In the genomic region with DNA sequence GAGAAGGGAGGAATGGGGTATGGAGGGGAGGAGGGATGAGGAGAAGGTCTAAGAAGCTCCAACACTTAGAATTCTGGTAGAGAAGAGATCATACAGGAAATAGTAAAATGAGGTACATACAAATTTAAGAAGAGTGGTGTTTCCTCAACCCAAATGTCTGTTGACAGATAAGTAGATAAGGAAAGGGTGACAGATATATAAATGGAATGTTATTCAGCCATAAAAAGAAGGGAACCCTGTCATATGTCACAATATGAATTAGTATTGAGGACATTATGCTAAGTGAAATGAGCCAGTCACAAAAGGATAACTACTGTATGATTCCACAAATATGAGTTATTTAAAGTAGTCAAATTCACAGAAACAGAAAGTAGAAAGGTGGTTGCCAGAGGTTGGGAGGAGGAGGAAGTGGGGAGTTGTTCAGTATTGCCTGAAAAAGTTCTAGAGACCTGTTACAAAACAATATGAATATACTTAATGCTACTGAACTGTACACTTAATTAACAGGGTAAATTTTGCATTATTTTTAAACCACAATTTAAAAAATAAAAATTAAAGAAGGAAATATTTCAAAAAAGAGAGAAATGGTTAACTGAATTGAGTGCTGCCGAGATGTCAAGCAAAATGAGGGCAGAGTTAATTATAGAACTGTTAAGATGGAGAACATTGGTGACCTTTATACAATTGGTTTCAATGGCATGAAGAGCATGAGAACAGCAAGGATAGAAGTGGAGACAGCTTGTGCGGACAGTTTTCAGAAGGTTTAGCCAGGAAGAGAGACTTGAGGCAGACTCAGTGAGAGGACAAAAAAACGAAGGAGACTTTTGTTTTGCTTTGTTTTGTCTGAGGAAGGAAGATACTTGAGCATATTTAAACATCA, we compare ENCODE assay signal across 2 cellular contexts.
TF ChIP-seq lines count a peak whose summit lies in the region.

No MANE protein-coding gene starts in this region.

TF ChIP-seq in IMR-90, 13 proteins besides CTCF, POLR2A, EP300 and RAD21:
- TF ChIP-seq MAZ (IDR thresholded peaks at IDR 0.05; ENCODE audit: borderline replicate concordance, low read depth, low read length), result no peak
- no peak for TF ChIP-seq USF2 (IDR thresholded peaks at IDR 0.05; ENCODE audit: low read depth, low read length)
- no peak for TF ChIP-seq RCOR1 (IDR thresholded peaks at IDR 0.05; ENCODE audit: insufficient replicate concordance, low read length)
- no peak for TF ChIP-seq FOS (IDR thresholded peaks at IDR 0.05; ENCODE audit: low read depth, low read length)
- no peak for TF ChIP-seq BHLHE40 (IDR thresholded peaks at IDR 0.05; ENCODE audit: low read depth, low read length)
- no peak for TF ChIP-seq CEBPB (IDR thresholded peaks at IDR 0.05; ENCODE audit: low read depth, low read length)
- TF ChIP-seq, protein P1, sequence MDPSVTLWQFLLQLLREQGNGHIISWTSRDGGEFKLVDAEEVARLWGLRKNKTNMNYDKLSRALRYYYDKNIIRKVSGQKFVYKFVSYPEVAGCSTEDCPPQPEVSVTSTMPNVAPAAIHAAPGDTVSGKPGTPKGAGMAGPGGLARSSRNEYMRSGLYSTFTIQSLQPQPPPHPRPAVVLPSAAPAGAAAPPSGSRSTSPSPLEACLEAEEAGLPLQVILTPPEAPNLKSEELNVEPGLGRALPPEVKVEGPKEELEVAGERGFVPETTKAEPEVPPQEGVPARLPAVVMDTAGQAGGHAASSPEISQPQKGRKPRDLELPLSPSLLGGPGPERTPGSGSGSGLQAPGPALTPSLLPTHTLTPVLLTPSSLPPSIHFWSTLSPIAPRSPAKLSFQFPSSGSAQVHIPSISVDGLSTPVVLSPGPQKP (IDR thresholded peaks at IDR 0.05; ENCODE audit: borderline replicate concordance, low read depth, low read length), result no peak
- no peak for TF ChIP-seq MXI1 (IDR thresholded peaks at IDR 0.05; ENCODE audit: borderline replicate concordance, low read depth, low read length)
- no peak for TF ChIP-seq RFX5 (IDR thresholded peaks at IDR 0.05; ENCODE audit: low read depth, low read length)
- no peak for TF ChIP-seq SMC3 (IDR thresholded peaks at IDR 0.05; ENCODE audit: low read depth, low read length)
- no peak for TF ChIP-seq NFE2L2 (IDR thresholded peaks at IDR 0.05; ENCODE audit: low read depth, low read length)

TF ChIP-seq in K562, 482 proteins besides CTCF, POLR2A, EP300 and RAD21:
- TF ChIP-seq SMARCE1 (IDR thresholded peaks at IDR 0.05), result peak; percentile 45; the same call in 1 of the 2 replicates
- no peak for TF ChIP-seq LCOR (CRISPR knock-in tag; IDR thresholded peaks at IDR 0.05)
- peak in 1 of 2 experiments; percentile 46; a peak in 2 of 4 replicates for TF ChIP-seq FOXA3 (CRISPR knock-in tag; conservative IDR thresholded peaks at IDR 0.05 in 1 of 2, IDR thresholded peaks at IDR 0.05 in 1 of 2)
- TF ChIP-seq, protein P2, sequence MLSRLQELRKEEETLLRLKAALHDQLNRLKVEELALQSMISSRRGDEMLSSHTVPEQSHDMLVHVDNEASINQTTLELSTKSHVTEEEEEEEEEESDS (CRISPR knock-in tag; IDR thresholded peaks at IDR 0.05), result no peak
- TF ChIP-seq PKNOX1 (IDR thresholded peaks at IDR 0.05), result peak; percentile 60
- no peak for TF ChIP-seq MTA3 (IDR thresholded peaks at IDR 0.05; ENCODE audit: borderline replicate concordance)
- TF ChIP-seq TOE1 (IDR thresholded peaks at IDR 0.05; ENCODE audit: borderline replicate concordance), result no peak
- no peak for TF ChIP-seq TOE1 (CRISPR knock-in tag; IDR thresholded peaks at IDR 0.05; ENCODE audit: borderline replicate concordance, low read depth)
- no peak for TF ChIP-seq ZEB2 (IDR thresholded peaks at IDR 0.05)
- TF ChIP-seq, protein P3, sequence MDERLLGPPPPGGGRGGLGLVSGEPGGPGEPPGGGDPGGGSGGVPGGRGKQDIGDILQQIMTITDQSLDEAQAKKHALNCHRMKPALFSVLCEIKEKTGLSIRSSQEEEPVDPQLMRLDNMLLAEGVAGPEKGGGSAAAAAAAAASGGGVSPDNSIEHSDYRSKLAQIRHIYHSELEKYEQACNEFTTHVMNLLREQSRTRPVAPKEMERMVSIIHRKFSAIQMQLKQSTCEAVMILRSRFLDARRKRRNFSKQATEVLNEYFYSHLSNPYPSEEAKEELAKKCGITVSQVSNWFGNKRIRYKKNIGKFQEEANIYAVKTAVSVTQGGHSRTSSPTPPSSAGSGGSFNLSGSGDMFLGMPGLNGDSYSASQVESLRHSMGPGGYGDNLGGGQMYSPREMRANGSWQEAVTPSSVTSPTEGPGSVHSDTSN (CRISPR knock-in tag; IDR thresholded peaks at IDR 0.05; ENCODE audit: low read depth), result no peak
- TF ChIP-seq, protein P3 (tag; conservative IDR thresholded peaks at IDR 0.05; ENCODE audit: low read depth), result peak; percentile 69; the same call in 1 of the 2 replicates
- TF ChIP-seq ZNF23 (CRISPR knock-in tag; IDR thresholded peaks at IDR 0.05), result no peak
- no peak for TF ChIP-seq POLR2AphosphoS2 (IDR thresholded peaks at IDR 0.05; ENCODE audit: low read length)
- peak; percentile 86 for TF ChIP-seq MEIS2 (IDR thresholded peaks at IDR 0.05; ENCODE audit: partially characterized antibody)
